In genomic region chr19:7871530-7872305, GRCh38 we compare ENCODE assay signal across 1 cellular context.
TF ChIP-seq lines count a peak whose summit lies in the region.

No MANE protein-coding gene starts in this region.

TF ChIP-seq in IMR-90, 13 proteins besides CTCF, POLR2A, EP300 and RAD21 (continued from another document):
- TF ChIP-seq USF2 (IDR thresholded peaks at IDR 0.05; ENCODE audit: low read depth, low read length) (no peak), MAFK (IDR thresholded peaks at IDR 0.05; ENCODE audit: low read depth, low read length) (no peak), CHD1 (IDR thresholded peaks at IDR 0.05; ENCODE audit: low read depth, low read length) (no peak), CEBPB (IDR thresholded peaks at IDR 0.05; ENCODE audit: low read depth, low read length) (no peak), BHLHE40 (IDR thresholded peaks at IDR 0.05; ENCODE audit: low read depth, low read length) (no peak), SMC3 (IDR thresholded peaks at IDR 0.05; ENCODE audit: low read depth, low read length) (no peak)
